8 cellular contexts compared by ENCODE assay signal in the genomic region with DNA sequence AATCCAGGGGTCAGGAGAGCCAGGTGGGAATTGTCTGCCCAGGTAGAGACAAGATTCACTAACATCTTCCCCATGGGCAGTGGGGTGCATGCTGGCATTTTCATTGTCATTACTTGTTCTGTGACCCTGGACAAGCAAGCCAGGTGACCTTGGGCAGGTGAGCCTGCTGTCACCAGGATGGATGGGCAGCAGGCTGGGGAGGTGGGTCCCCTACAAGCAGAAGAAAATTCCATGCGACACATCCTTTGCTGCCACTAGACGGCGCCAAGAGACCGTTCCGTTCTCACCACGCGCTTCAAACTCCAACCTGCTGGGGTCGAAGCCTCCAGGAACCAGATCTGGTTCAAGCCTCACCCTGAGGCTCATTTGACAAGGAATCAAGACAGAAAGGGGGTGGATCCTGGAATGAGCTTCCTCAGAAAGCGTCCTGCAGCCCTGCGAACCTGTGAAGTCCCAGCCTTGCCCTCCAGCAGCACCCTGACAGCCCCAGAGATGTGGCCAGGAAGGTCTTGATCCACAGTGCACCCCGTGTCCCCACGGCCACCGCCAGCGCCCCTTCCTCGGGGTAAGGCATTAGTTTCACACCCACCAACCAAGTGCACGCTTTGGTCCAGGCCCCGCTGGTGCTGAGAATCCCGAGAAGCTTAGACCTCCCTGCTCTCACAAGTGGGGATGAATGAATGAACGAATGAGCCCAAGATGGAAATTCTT. TPM values are rescaled to one million over a fixed set of nuclear protein-coding genes. Genes with fewer than 3 reads are reported as not detected.
A peak's percentile ranks its signal among the peaks of the same experiment; 100 is the strongest.
DNase-seq lines count a peak whose midpoint lies in the region; ATAC-seq and TF ChIP-seq lines count a peak whose summit lies in the region.

No MANE protein-coding gene starts in this region.

- no TSS peak for BruUV-seq in MCF 10A (replicated peaks; lab: Mats Ljungman, UMichigan)

- DNase-seq in ACHN: peak; percentile 77
- DNase-seq in NCI-H345 (lab: John Stamatoyannopoulos, UW): peak; percentile 78
- peak; percentile 82 for DNase-seq in MCF 10A (ENCODE audit: unreplicated experiment)
- peak; percentile 63 to 76 (median 75) for DNase-seq in immature natural killer cell
- DNase-seq in stimulated activated CD4-positive, alpha-beta T cell treated with anti-CD3 and anti-CD28 coated beads, Interleukin-15, amount 100 ng/mL, for 24 hours: peak; percentile 84

- in situ Hi-C loops in ACHN (cut with HindIII; ENCODE audit: low pct_ligation_motif_present, low pct_unique_long_range_greater_than_20kb, low sequenced_read_pairs): no loop called here

- intact Hi-C loops in MCF 10A (cut with micrococcal nuclease): loop anchor here (1.0 to 5.0 kb wide), 4 partner anchors 96 to 356 kb away; a partner anchor contains a TSS

- CTCF ChIA-PET in MCF 10A (lab: Yijun Ruan, JAX): interaction anchor here (0.5 to 4.1 kb wide), 34 partner anchors 8 to 1244 kb away, joined by 3 to 39 read pairs (median 4); no protein-coding TSS in a partner anchor

- POLR2A ChIA-PET in MCF 10A (lab: Yijun Ruan, JAX): interaction anchor here (0.6 to 2.4 kb wide), 7 partner anchors 11 to 179 kb away, joined by 3 to 12 read pairs (median 5); no protein-coding TSS in a partner anchor

- ATAC-seq in GM21825 (IDR thresholded peaks at IDR 0.05; ENCODE audit: unreplicated experiment) (peak; percentile 28), HG02610 (IDR thresholded peaks at IDR 0.05; ENCODE audit: unreplicated experiment) (no peak)

- no peaks in the 10 kb centered on the region for H3K9me3 Mint-ChIP-seq in MCF 10A (ENCODE audit: unreplicated experiment)
- H3K9me3 Mint-ChIP-seq in immature natural killer cell: no peaks in the 10 kb centered on the region

- H3K27ac Mint-ChIP-seq in MCF 10A (ENCODE audit: low read depth, unreplicated experiment) (no peak overlapping the region), immature natural killer cell (peak overlapping the region in 4 of 6 donors; percentile 6 to 84 (median 44))

- H3K27me3 Mint-ChIP-seq in MCF 10A (ENCODE audit: insufficient read depth, unreplicated experiment): no peaks in the 10 kb centered on the region
- H3K27me3 Mint-ChIP-seq in immature natural killer cell (ENCODE audit: low read depth in 3 of 3): peaks cover 2 to 14% (median 3%) of the 10 kb centered on the region in 3 donors

- H3K4me3 Mint-ChIP-seq in MCF 10A (ENCODE audit: unreplicated experiment): peak overlapping the region; percentile 38
- peak overlapping the region in 1 of 5 donors; percentile 31 for H3K4me3 Mint-ChIP-seq in immature natural killer cell

- peak; percentile 85 for TF ChIP-seq CTCF in WI38 (IDR thresholded peaks at IDR 0.05; ENCODE audit: low read depth, low read length)
- TF ChIP-seq CTCF in MCF 10A (IDR thresholded peaks at IDR 0.05; ENCODE audit: unreplicated experiment): peak; percentile 88

- no peak overlapping the region for H3K4me3 ChIP-seq in WI38 (ENCODE audit: low read depth, low read length)

- peaks cover 6% of the 10 kb centered on the region for H3K36me3 Mint-ChIP-seq in MCF 10A (ENCODE audit: insufficient read depth, unreplicated experiment)
- no peaks in the 10 kb centered on the region for H3K36me3 Mint-ChIP-seq in immature natural killer cell

- H3K4me1 Mint-ChIP-seq in MCF 10A (ENCODE audit: insufficient read depth, unreplicated experiment) (peaks cover 37% of the 10 kb centered on the region), immature natural killer cell (peaks cover 21 to 31% of the 10 kb centered on the region in 2 donors)

RNA-seq across cellular contexts. Expression of a gene that starts 3.2 kb away (rescaled TPM):
- 704 and 715 TPM in 2 replicates for total RNA-seq in MCF 10A (2022)
- 10 to 100 TPM; 15.7 to 78.5 (median 25.5) TPM for polyA plus RNA-seq in immature natural killer cell
